Comparison of ENCODE assay signal across 5 cellular contexts in genomic region chr1:232407120-232407519, GRCh38.
"Had no signal": no experiment of that assay in that cellular context is flagged by ENCODE, and none has a peak within 500 bp of the region (broad histone marks: within the 10 kb centered on the region; RNA-seq: fewer than 3 reads in every experiment).

No MANE protein-coding gene starts in this region.

- FAIRE-seq: HepG2, K562 had no signal

- H3K27ac ChIP-seq: HL-60 had no signal

- DNase-seq: KBM-7, KG1 had no signal

- ATAC-seq: HepG2, K562 had no signal

- H3K4me3 ChIP-seq: K562 had no signal
